In the genomic region with DNA sequence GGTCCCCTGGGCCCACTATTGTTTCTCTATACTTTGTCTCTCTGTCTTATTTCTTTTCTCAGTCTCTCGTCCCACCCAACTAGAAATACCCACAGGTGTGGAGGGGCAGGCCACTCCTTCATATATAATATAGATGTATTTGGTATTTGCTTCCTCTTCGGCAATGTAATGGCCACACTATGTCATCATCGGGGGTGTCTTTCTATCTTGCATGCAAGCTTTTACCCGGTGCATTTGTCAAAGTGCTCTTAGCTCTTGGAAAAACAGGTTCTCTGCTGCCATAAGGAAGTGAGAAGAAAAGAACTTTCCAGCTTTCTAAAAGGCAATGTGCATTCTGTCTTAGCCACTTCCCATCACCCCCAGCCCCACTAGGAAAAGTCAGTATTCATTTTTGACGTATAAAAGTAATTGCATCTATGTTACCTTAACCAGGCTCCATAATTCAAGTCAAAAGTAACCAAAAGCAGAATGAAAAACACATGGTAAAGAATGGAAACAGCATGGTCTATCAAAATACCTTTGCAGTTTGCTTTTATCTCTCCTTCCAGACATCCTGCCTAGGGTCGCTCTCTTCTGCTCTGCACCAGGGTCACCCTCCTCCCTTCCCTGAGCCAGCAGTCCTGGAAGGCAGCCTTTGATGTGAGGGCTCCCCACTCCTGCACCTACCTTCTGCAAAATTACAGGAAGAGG, we compare ENCODE assay signal across 1 cellular context.
TF ChIP-seq lines count a peak whose summit lies in the region.

No MANE protein-coding gene starts in this region.

TF ChIP-seq in K562, 482 proteins besides CTCF, POLR2A, EP300 and RAD21 (continued from another document):
- TF ChIP-seq, protein P1, sequence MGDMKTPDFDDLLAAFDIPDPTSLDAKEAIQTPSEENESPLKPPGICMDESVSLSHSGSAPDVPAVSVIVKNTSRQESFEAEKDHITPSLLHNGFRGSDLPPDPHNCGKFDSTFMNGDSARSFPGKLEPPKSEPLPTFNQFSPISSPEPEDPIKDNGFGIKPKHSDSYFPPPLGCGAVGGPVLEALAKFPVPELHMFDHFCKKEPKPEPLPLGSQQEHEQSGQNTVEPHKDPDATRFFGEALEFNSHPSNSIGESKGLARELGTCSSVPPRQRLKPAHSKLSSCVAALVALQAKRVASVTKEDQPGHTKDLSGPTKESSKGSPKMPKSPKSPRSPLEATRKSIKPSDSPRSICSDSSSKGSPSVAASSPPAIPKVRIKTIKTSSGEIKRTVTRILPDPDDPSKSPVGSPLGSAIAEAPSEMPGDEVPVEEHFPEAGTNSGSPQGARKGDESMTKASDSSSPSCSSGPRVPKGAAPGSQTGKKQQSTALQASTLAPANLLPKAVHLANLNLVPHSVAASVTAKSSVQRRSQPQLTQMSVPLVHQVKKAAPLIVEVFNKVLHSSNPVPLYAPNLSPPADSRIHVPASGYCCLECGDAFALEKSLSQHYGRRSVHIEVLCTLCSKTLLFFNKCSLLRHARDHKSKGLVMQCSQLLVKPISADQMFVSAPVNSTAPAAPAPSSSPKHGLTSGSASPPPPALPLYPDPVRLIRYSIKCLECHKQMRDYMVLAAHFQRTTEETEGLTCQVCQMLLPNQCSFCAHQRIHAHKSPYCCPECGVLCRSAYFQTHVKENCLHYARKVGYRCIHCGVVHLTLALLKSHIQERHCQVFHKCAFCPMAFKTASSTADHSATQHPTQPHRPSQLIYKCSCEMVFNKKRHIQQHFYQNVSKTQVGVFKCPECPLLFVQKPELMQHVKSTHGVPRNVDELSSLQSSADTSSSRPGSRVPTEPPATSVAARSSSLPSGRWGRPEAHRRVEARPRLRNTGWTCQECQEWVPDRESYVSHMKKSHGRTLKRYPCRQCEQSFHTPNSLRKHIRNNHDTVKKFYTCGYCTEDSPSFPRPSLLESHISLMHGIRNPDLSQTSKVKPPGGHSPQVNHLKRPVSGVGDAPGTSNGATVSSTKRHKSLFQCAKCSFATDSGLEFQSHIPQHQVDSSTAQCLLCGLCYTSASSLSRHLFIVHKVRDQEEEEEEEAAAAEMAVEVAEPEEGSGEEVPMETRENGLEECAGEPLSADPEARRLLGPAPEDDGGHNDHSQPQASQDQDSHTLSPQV (IDR thresholded peaks at IDR 0.05), result peak; percentile 64
- TF ChIP-seq FOXK1 (CRISPR knock-in tag; IDR thresholded peaks at IDR 0.05; ENCODE audit: borderline replicate concordance), result no peak
- TF ChIP-seq NEUROD1 (IDR thresholded peaks at IDR 0.05; ENCODE audit: borderline replicate concordance, low read depth, low read length, partially characterized antibody), result no peak
- TF ChIP-seq HDAC8 (tag; IDR thresholded peaks at IDR 0.05), result no peak
- TF ChIP-seq, protein P2, sequence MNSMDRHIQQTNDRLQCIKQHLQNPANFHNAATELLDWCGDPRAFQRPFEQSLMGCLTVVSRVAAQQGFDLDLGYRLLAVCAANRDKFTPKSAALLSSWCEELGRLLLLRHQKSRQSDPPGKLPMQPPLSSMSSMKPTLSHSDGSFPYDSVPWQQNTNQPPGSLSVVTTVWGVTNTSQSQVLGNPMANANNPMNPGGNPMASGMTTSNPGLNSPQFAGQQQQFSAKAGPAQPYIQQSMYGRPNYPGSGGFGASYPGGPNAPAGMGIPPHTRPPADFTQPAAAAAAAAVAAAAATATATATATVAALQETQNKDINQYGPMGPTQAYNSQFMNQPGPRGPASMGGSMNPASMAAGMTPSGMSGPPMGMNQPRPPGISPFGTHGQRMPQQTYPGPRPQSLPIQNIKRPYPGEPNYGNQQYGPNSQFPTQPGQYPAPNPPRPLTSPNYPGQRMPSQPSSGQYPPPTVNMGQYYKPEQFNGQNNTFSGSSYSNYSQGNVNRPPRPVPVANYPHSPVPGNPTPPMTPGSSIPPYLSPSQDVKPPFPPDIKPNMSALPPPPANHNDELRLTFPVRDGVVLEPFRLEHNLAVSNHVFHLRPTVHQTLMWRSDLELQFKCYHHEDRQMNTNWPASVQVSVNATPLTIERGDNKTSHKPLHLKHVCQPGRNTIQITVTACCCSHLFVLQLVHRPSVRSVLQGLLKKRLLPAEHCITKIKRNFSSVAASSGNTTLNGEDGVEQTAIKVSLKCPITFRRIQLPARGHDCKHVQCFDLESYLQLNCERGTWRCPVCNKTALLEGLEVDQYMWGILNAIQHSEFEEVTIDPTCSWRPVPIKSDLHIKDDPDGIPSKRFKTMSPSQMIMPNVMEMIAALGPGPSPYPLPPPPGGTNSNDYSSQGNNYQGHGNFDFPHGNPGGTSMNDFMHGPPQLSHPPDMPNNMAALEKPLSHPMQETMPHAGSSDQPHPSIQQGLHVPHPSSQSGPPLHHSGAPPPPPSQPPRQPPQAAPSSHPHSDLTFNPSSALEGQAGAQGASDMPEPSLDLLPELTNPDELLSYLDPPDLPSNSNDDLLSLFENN (IDR thresholded peaks at IDR 0.05; ENCODE audit: low read depth in 2 of 2, low read length in 2 of 2), result 0 out of 4 replicates have a peak, but pooled peaks of 1 of the 2 experiments have one; percentile 29
- 0 out of 2 replicates have a peak, but pooled peaks have one; percentile 16 for TF ChIP-seq MTA2 (IDR thresholded peaks at IDR 0.05; ENCODE audit: low read depth)
- TF ChIP-seq ZFPM2 (CRISPR knock-in tag; IDR thresholded peaks at IDR 0.05), result no peak
- TF ChIP-seq RAD51 (IDR thresholded peaks at IDR 0.05; ENCODE audit: borderline replicate concordance, low read depth), result no peak
